In genomic region chr7:82395147-82395546, GRCh38 we compare ENCODE assay signal across 19 cellular contexts. TPM values are rescaled to one million over a fixed set of nuclear protein-coding genes. Genes with fewer than 3 reads are reported as not detected.
A peak's percentile ranks its signal among the peaks of the same experiment; 100 is the strongest.
DNase-seq lines count a peak whose midpoint lies in the region; ATAC-seq and TF ChIP-seq lines count a peak whose summit lies in the region.
"Had no signal": no experiment of that assay in that cellular context is flagged by ENCODE, and none has a peak within 500 bp of the region (broad histone marks: within the 10 kb centered on the region; RNA-seq: fewer than 3 reads in every experiment).

No MANE protein-coding gene starts in this region.

- H3K4me1 ChIP-seq in left ventricle myocardium inferior (peaks cover 54% of the 10 kb centered on the region), Caco-2 (no peaks in the 10 kb centered on the region)
- H3K4me1 ChIP-seq: BLaER1 had no signal

- peaks cover 12% of the 10 kb centered on the region for H3K4me1 Mint-ChIP-seq in nephron progenitor cell
- no peaks in the 10 kb centered on the region for H3K4me1 Mint-ChIP-seq in Caco-2 (ENCODE audit: low read depth, unreplicated experiment)
- H3K4me1 Mint-ChIP-seq: B cell; CD4-positive, CD25-positive, alpha-beta regulatory T cell had no signal

- DNase-seq in left ventricle myocardium superior (no peak), left ventricle myocardium inferior (no peak), SK-N-MC (ENCODE audit: low read depth, low spot score) (no peak), nephron progenitor cell (no peak), SIG-M5 treated with dmso at 0.1 percent for 504 hours (lab: John Stamatoyannopoulos, UW; ENCODE audit: unreplicated experiment) (no peak), Caco-2 (no peak)
- DNase-seq: CD4-positive, CD25-positive, alpha-beta regulatory T cell; CD8-positive, alpha-beta T cell; DMS 273 treated with DMSO at 0.1 percent for 48 hours; DMS79; EL; GDM1; GM23248; H7; HCEC 1CT had no signal

- H3K9me3 Mint-ChIP-seq in nephron progenitor cell, result peaks cover 16% of the 10 kb centered on the region
- peaks cover 17% of the 10 kb centered on the region for H3K9me3 Mint-ChIP-seq in Caco-2 (ENCODE audit: unreplicated experiment)
- H3K9me3 Mint-ChIP-seq: CD8-positive, alpha-beta T cell had no signal

- intact Hi-C loops in left ventricle myocardium superior (cut with micrococcal nuclease), result no loop called here
- intact Hi-C loops in left ventricle myocardium inferior (cut with micrococcal nuclease), result no loop called here
- intact Hi-C loops in Caco-2 (cut with micrococcal nuclease; ENCODE audit: unreplicated experiment), result no loop called here

- no peaks in the 10 kb centered on the region for H3K9me3 ChIP-seq in left ventricle myocardium inferior (replicated peaks)
- no peaks in the 10 kb centered on the region for H3K9me3 ChIP-seq in SK-N-MC (ENCODE audit: low read depth, low read length)
- H3K9me3 ChIP-seq in Caco-2, result no peaks in the 10 kb centered on the region

- no peak overlapping the region for H3K9ac ChIP-seq in SK-N-MC (ENCODE audit: insufficient read length)
- H3K9ac ChIP-seq: BLaER1, GM23248 had no signal

- CTCF ChIA-PET in Caco-2 (lab: Charles Lee), result no interaction called here

- H3K27ac ChIP-seq in left ventricle myocardium inferior (replicated peaks) (no peak overlapping the region), SK-N-MC (peak overlapping the region; percentile 96)
- H3K27ac ChIP-seq: BLaER1, C4-2B, GM23248 had no signal

- H3K4me3 Mint-ChIP-seq in nephron progenitor cell (no peak overlapping the region), Caco-2 (ENCODE audit: unreplicated experiment) (no peak overlapping the region)
- H3K4me3 Mint-ChIP-seq: B cell; CD4-positive, CD25-positive, alpha-beta regulatory T cell; CD8-positive, alpha-beta T cell had no signal

- POLR2A ChIA-PET in Caco-2 (lab: Charles Lee), result no interaction called here

- H3K36me3 ChIP-seq in left ventricle myocardium inferior, result no peaks in the 10 kb centered on the region
- peaks cover 4% of the 10 kb centered on the region for H3K36me3 ChIP-seq in SK-N-MC (ENCODE audit: insufficient read depth, low read length)
- H3K36me3 ChIP-seq in Caco-2 (ENCODE audit: control insufficient read depth, insufficient read depth, low read length), result no peaks in the 10 kb centered on the region
- H3K36me3 ChIP-seq: BLaER1 had no signal

- no TSS peak for BruUV-seq in Caco-2 (replicated peaks; lab: Mats Ljungman, UMichigan)

- no peaks in the 10 kb centered on the region for H3K27me3 Mint-ChIP-seq in nephron progenitor cell (ENCODE audit: low read depth, poor library complexity)
- peaks cover 3% of the 10 kb centered on the region for H3K27me3 Mint-ChIP-seq in Caco-2 (ENCODE audit: insufficient read depth, unreplicated experiment)
- H3K27me3 Mint-ChIP-seq: B cell; CD4-positive, CD25-positive, alpha-beta regulatory T cell had no signal

- H3K4me3 ChIP-seq in left ventricle myocardium inferior (no peak overlapping the region), SK-N-MC (no peak overlapping the region), Caco-2 (ENCODE audit: low read depth, low read length) (no peak overlapping the region)
- H3K4me3 ChIP-seq: BLaER1, GM23248 had no signal

- H3K36me3 Mint-ChIP-seq in nephron progenitor cell (ENCODE audit: low read depth) (peaks cover 10% of the 10 kb centered on the region), Caco-2 (ENCODE audit: insufficient read depth, unreplicated experiment) (no peaks in the 10 kb centered on the region)
- H3K36me3 Mint-ChIP-seq: CD4-positive, CD25-positive, alpha-beta regulatory T cell; CD8-positive, alpha-beta T cell had no signal

- TF ChIP-seq CTCF in left ventricle myocardium inferior (IDR thresholded peaks at IDR 0.05; ENCODE audit: borderline replicate concordance) (no peak), nephron progenitor cell (IDR thresholded peaks at IDR 0.05) (no peak), Caco-2 (IDR thresholded peaks at IDR 0.05; ENCODE audit: insufficient read depth in 1 of 2, low read depth in 1 of 2, low read length in 1 of 2, severe bottlenecking in 1 of 2, unreplicated experiment in 1 of 2) (no peak)

- ATAC-seq in left ventricle myocardium superior (peak; percentile 57), GM21528 (IDR thresholded peaks at IDR 0.05; ENCODE audit: low FRiP score, unreplicated experiment) (no peak)
- ATAC-seq: CD8-positive, alpha-beta T cell had no signal

- no peaks in the 10 kb centered on the region for H3K27me3 ChIP-seq in left ventricle myocardium inferior (ENCODE audit: low read depth)
- no peaks in the 10 kb centered on the region; the same call in 1 of the 2 replicates for H3K27me3 ChIP-seq in Caco-2 (replicated peaks; ENCODE audit: control insufficient read depth, insufficient read depth, low read length)
- H3K27me3 ChIP-seq: BLaER1 had no signal

- H3K27ac Mint-ChIP-seq in nephron progenitor cell, result peak overlapping the region; percentile 8
- no peak overlapping the region for H3K27ac Mint-ChIP-seq in Caco-2 (ENCODE audit: unreplicated experiment)
- H3K27ac Mint-ChIP-seq: B cell; CD4-positive, CD25-positive, alpha-beta regulatory T cell; CD8-positive, alpha-beta T cell had no signal

RNA-seq across cellular contexts. Expression of gene CACNA2D1, which starts 48.4 kb away (rescaled TPM):
- total RNA-seq in left ventricle myocardium superior, result 48.1 TPM
- 64.6 TPM for total RNA-seq in left ventricle myocardium inferior
- not detected in 2 replicates for total RNA-seq in Caco-2 (2022)
- total RNA-seq: B cell; CD4-positive, CD25-positive, alpha-beta regulatory T cell; CD8-positive, alpha-beta T cell had no signal

Comparison
In these comparisons a context has a peak if more than half of its experiments do, and no peak if none do; other contexts are left out.
1. RNA of gene CACNA2D1, which starts 48.4 kb away (total RNA-seq): 64.6 TPM in left ventricle myocardium inferior (single experiment) and 48.1 TPM in left ventricle myocardium superior (single experiment); not detected in Caco-2; every median in the first group is over 10 times any median in the second.